In the genomic region with DNA sequence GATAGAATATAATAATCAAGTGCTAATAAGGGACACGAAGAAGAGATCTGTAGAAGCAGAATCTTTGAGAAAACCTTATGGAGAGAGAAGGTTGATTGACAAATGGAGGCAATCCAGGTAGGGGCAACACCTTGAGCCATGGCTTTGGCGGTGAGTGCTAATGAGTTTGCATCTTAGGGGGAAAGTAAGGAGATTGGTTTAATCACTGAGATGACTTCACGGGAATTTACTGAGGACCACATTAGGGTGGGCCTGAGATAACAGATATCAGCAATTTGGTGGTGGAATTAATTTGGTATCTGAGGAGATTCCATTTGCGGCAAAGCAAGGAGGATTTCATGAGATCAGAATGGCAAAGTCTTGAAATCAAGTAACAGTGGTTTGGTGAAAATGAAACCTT, we compare ENCODE assay signal across 23 cellular contexts. TPM values are rescaled to one million over a fixed set of nuclear protein-coding genes. Genes with fewer than 3 reads are reported as not detected.
DNase-seq lines count a peak whose midpoint lies in the region; ATAC-seq and TF ChIP-seq lines count a peak whose summit lies in the region.
"Had no signal": no experiment of that assay in that cellular context is flagged by ENCODE, and none has a peak within 500 bp of the region (broad histone marks: within the 10 kb centered on the region; RNA-seq: fewer than 3 reads in every experiment).

No MANE protein-coding gene starts in this region.

- no peaks in the 10 kb centered on the region for H3K9me3 Mint-ChIP-seq in T-helper 1 cell treated with Interleukin-12 subunit alpha and Interleukin-12 subunit beta and Interleukin-4 antibody, amounts not matched to agents 30 μg/mL and 1 μg/mL, for 36 hours
- H3K9me3 Mint-ChIP-seq in CD8-positive, alpha-beta T cell: no peaks in the 10 kb centered on the region
- H3K9me3 Mint-ChIP-seq in activated T-helper 2 cell treated with anti-CD3 and anti-CD28 coated beads, Interferon-gamma antibody, Interleukin-2, Interleukin-4, amounts not matched to agents 10 μg/mL and 5 μg/mL and 100 μg/mL, durations not matched to agents 14 hours and 24 hours and 36 hours: no peaks in the 10 kb centered on the region
- H3K9me3 Mint-ChIP-seq in natural killer cell treated with Interleukin-12 subunit alpha and Interleukin-12 subunit beta and Interleukin-15 and Interleukin-18, amount 100 ng/mL, for 72 hours: no peaks in the 10 kb centered on the region
- H3K9me3 Mint-ChIP-seq: central memory CD8-positive, alpha-beta T cell had no signal

- no peaks in the 10 kb centered on the region for H3K9me3 ChIP-seq in CD8-positive, alpha-beta T cell (ENCODE audit: low read length)
- H3K9me3 ChIP-seq: gastrocnemius medialis, sigmoid colon, SJCRH30, tibial nerve had no signal

- H3K4me1 ChIP-seq in CD8-positive, alpha-beta T cell (ENCODE audit: insufficient read depth, low read length): peaks cover 23% of the 10 kb centered on the region

- no peaks in the 10 kb centered on the region for H3K27me3 ChIP-seq in CD8-positive, alpha-beta T cell (ENCODE audit: insufficient read depth, low read length)
- H3K27me3 ChIP-seq: gastrocnemius medialis, sigmoid colon, SJCRH30, tibial nerve had no signal

- H3K4me3 ChIP-seq in CD8-positive, alpha-beta T cell (ENCODE audit: low read depth, low read length): no peak overlapping the region
- H3K4me3 ChIP-seq: gastrocnemius medialis, sigmoid colon, SJCRH30, tibial nerve had no signal

- no peaks in the 10 kb centered on the region for H3K36me3 ChIP-seq in CD8-positive, alpha-beta T cell (ENCODE audit: insufficient read depth, low read length)
- H3K36me3 ChIP-seq: gastrocnemius medialis, sigmoid colon, SJCRH30, tibial nerve had no signal

- no peak for TF ChIP-seq CTCF in CD8-positive, alpha-beta T cell (IDR thresholded peaks at IDR 0.05)

- POLR2A ChIA-PET in CD8-positive, alpha-beta T cell (lab: Charles Lee): no interaction called here

- peaks cover 13% of the 10 kb centered on the region for H3K27me3 Mint-ChIP-seq in T-helper 1 cell treated with Interleukin-12 subunit alpha and Interleukin-12 subunit beta and Interleukin-4 antibody, amounts not matched to agents 30 μg/mL and 1 μg/mL, for 36 hours (ENCODE audit: low read depth)
- peaks cover 5% of the 10 kb centered on the region for H3K27me3 Mint-ChIP-seq in CD8-positive, alpha-beta T cell (ENCODE audit: low read depth)
- peaks cover 7% of the 10 kb centered on the region for H3K27me3 Mint-ChIP-seq in activated T-helper 2 cell treated with anti-CD3 and anti-CD28 coated beads, Interferon-gamma antibody, Interleukin-2, Interleukin-4, amounts not matched to agents 10 μg/mL and 5 μg/mL and 100 μg/mL, durations not matched to agents 14 hours and 24 hours and 36 hours (ENCODE audit: low read depth)
- H3K27me3 Mint-ChIP-seq in natural killer cell treated with Interleukin-12 subunit alpha and Interleukin-12 subunit beta and Interleukin-15 and Interleukin-18, amount 100 ng/mL, for 72 hours: peaks cover 5 to 12% of the 10 kb centered on the region in 2 donors

- H3K27ac Mint-ChIP-seq in T-helper 1 cell treated with Interleukin-12 subunit alpha and Interleukin-12 subunit beta and Interleukin-4 antibody, amounts not matched to agents 30 μg/mL and 1 μg/mL, for 36 hours: no peak overlapping the region
- no peak overlapping the region for H3K27ac Mint-ChIP-seq in CD8-positive, alpha-beta T cell
- H3K27ac Mint-ChIP-seq in activated T-helper 2 cell treated with anti-CD3 and anti-CD28 coated beads, Interferon-gamma antibody, Interleukin-2, Interleukin-4, amounts not matched to agents 10 μg/mL and 5 μg/mL and 100 μg/mL, durations not matched to agents 14 hours and 24 hours and 36 hours: peak overlapping the region; percentile 24
- peak overlapping the region in 1 of 2 donors; percentile 6 for H3K27ac Mint-ChIP-seq in natural killer cell treated with Interleukin-12 subunit alpha and Interleukin-12 subunit beta and Interleukin-15 and Interleukin-18, amount 100 ng/mL, for 72 hours

- H3K27ac ChIP-seq in CD8-positive, alpha-beta T cell (ENCODE audit: low read depth, low read length): no peak overlapping the region
- H3K27ac ChIP-seq: gastrocnemius medialis, sigmoid colon, SJCRH30, tibial nerve had no signal

- H3K4me3 Mint-ChIP-seq in T-helper 1 cell treated with Interleukin-12 subunit alpha and Interleukin-12 subunit beta and Interleukin-4 antibody, amounts not matched to agents 30 μg/mL and 1 μg/mL, for 36 hours: peak overlapping the region; percentile 49
- peak overlapping the region; percentile 2 for H3K4me3 Mint-ChIP-seq in CD8-positive, alpha-beta T cell
- peak overlapping the region; percentile 59 for H3K4me3 Mint-ChIP-seq in activated T-helper 2 cell treated with anti-CD3 and anti-CD28 coated beads, Interferon-gamma antibody, Interleukin-2, Interleukin-4, amounts not matched to agents 10 μg/mL and 5 μg/mL and 100 μg/mL, durations not matched to agents 14 hours and 24 hours and 36 hours (ENCODE audit: low read depth)
- H3K4me3 Mint-ChIP-seq in natural killer cell treated with Interleukin-12 subunit alpha and Interleukin-12 subunit beta and Interleukin-15 and Interleukin-18, amount 100 ng/mL, for 72 hours: peak overlapping the region; percentile 53
- H3K4me3 Mint-ChIP-seq: central memory CD8-positive, alpha-beta T cell had no signal

- no peak for DNase-seq in T-helper 1 cell
- DNase-seq in CD8-positive, alpha-beta T cell: no peak
- DNase-seq in activated T-helper 2 cell treated with anti-CD3 and anti-CD28 coated beads, Interferon-gamma antibody, Interleukin-2, Interleukin-4, amounts not matched to agents 10 μg/mL and 5 μg/mL and 100 μg/mL, durations not matched to agents 14 hours and 24 hours and 36 hours (ENCODE audit: low spot score): no peak
- DNase-seq in natural killer cell treated with Interleukin-12 subunit alpha and Interleukin-12 subunit beta and Interleukin-15 and Interleukin-18, amount 100 ng/mL, for 72 hours (ENCODE audit: low spot score): no peak
- no peak for DNase-seq in NCI-H1105 (lab: John Stamatoyannopoulos, UW)
- no peak for DNase-seq in stimulated activated CD8-positive, alpha-beta memory T cell treated with anti-CD3 and anti-CD28 coated beads, Interleukin-4, amount 100 ng/mL, for 48 hours
- DNase-seq in GM03348 (ENCODE audit: low spot score): no peak
- DNase-seq: AML-193, gastrocnemius medialis, NCI-H1105 treated with DMSO at 0.1 percent for 48 hours, posterior cingulate gyrus, sigmoid colon, SJCRH30 had no signal

- CTCF ChIA-PET in CD8-positive, alpha-beta T cell (lab: Charles Lee): interaction anchor here (0.6 kb wide), 1 partner anchor 364 kb away, joined by 3 read pairs; no protein-coding TSS in a partner anchor

- peaks cover 21% of the 10 kb centered on the region for H3K4me1 Mint-ChIP-seq in T-helper 1 cell treated with Interleukin-12 subunit alpha and Interleukin-12 subunit beta and Interleukin-4 antibody, amounts not matched to agents 30 μg/mL and 1 μg/mL, for 36 hours (ENCODE audit: low read depth)
- peaks cover 32% of the 10 kb centered on the region for H3K4me1 Mint-ChIP-seq in CD8-positive, alpha-beta T cell (ENCODE audit: low read depth)
- peaks cover 24% of the 10 kb centered on the region for H3K4me1 Mint-ChIP-seq in activated T-helper 2 cell treated with anti-CD3 and anti-CD28 coated beads, Interferon-gamma antibody, Interleukin-2, Interleukin-4, amounts not matched to agents 10 μg/mL and 5 μg/mL and 100 μg/mL, durations not matched to agents 14 hours and 24 hours and 36 hours (ENCODE audit: low read depth)
- peaks cover 16 to 21% of the 10 kb centered on the region in 2 donors for H3K4me1 Mint-ChIP-seq in natural killer cell treated with Interleukin-12 subunit alpha and Interleukin-12 subunit beta and Interleukin-15 and Interleukin-18, amount 100 ng/mL, for 72 hours (ENCODE audit: low read depth in 2 of 2)

- intact Hi-C loops in CD8-positive, alpha-beta T cell (cut with DNase I, micrococcal nuclease): loop anchor here in 1 of 2 experiments (1.0 kb wide), 1 partner anchor 117 kb away; no protein-coding TSS in a partner anchor
- intact Hi-C loops in activated T-helper 2 cell treated with anti-CD3 and anti-CD28 coated beads, Interferon-gamma antibody, Interleukin-2, Interleukin-4, amounts not matched to agents 10 μg/mL and 5 μg/mL and 100 μg/mL, durations not matched to agents 14 hours and 24 hours and 36 hours (cut with micrococcal nuclease): no loop called here

- no peak for ATAC-seq in CD8-positive, alpha-beta T cell
- no peak for ATAC-seq in natural killer cell treated with Interleukin-12 subunit alpha and Interleukin-12 subunit beta and Interleukin-15 and Interleukin-18, amount 100 ng/mL, for 72 hours
- ATAC-seq: gastrocnemius medialis, Panc1 had no signal

- H3K36me3 Mint-ChIP-seq in T-helper 1 cell treated with Interleukin-12 subunit alpha and Interleukin-12 subunit beta and Interleukin-4 antibody, amounts not matched to agents 30 μg/mL and 1 μg/mL, for 36 hours (ENCODE audit: low read depth): peaks cover 2% of the 10 kb centered on the region
- peaks cover 10% of the 10 kb centered on the region for H3K36me3 Mint-ChIP-seq in CD8-positive, alpha-beta T cell
- H3K36me3 Mint-ChIP-seq in activated T-helper 2 cell treated with anti-CD3 and anti-CD28 coated beads, Interferon-gamma antibody, Interleukin-2, Interleukin-4, amounts not matched to agents 10 μg/mL and 5 μg/mL and 100 μg/mL, durations not matched to agents 14 hours and 24 hours and 36 hours (ENCODE audit: low read depth): peaks cover 32% of the 10 kb centered on the region
- peaks cover 10% of the 10 kb centered on the region for H3K36me3 Mint-ChIP-seq in natural killer cell treated with Interleukin-12 subunit alpha and Interleukin-12 subunit beta and Interleukin-15 and Interleukin-18, amount 100 ng/mL, for 72 hours

RNA-seq across cellular contexts. Expression of gene LARP4, which starts 1.8 kb away (rescaled TPM):
- 10 to 100 TPM; 20.1 to 22.3 TPM for total RNA-seq in CD8-positive, alpha-beta T cell
- total RNA-seq in activated T-helper 2 cell treated with anti-CD3 and anti-CD28 coated beads, Interferon-gamma antibody, Interleukin-2, Interleukin-4, amounts not matched to agents 10 μg/mL and 5 μg/mL and 100 μg/mL, durations not matched to agents 14 hours and 24 hours and 36 hours: 99.4 and 102 TPM in 2 replicates
- 10 to 100 TPM; 68.5 to 79.0 TPM for total RNA-seq in natural killer cell treated with Interleukin-12 subunit alpha and Interleukin-12 subunit beta and Interleukin-15 and Interleukin-18, amount 100 ng/mL, for 72 hours

RNA-seq across cellular contexts. Expression of gene FAM186A, which starts 2.5 kb away (rescaled TPM):
- not detected for total RNA-seq in CD8-positive, alpha-beta T cell
- 0.02 TPM in 1 of 2 replicates, not detected in the other for total RNA-seq in activated T-helper 2 cell treated with anti-CD3 and anti-CD28 coated beads, Interferon-gamma antibody, Interleukin-2, Interleukin-4, amounts not matched to agents 10 μg/mL and 5 μg/mL and 100 μg/mL, durations not matched to agents 14 hours and 24 hours and 36 hours
- total RNA-seq in natural killer cell treated with Interleukin-12 subunit alpha and Interleukin-12 subunit beta and Interleukin-15 and Interleukin-18, amount 100 ng/mL, for 72 hours: not detected
- total RNA-seq: aorta; gastrocnemius medialis; kidney epithelial cell; lung microvascular endothelial cell; myocyte; NCI-H460; sigmoid colon; T-helper 2 cell treated with Interferon-gamma antibody and Interleukin-4, amounts not matched to agents 100 ng/mL and 5 ng/mL, for 36 hours; tibial nerve had no signal

Comparison
In these comparisons a context has a peak if more than half of its experiments do, and no peak if none do; other contexts are left out.
1. H3K4me3 Mint-ChIP-seq: peak in every context shown above with its lines; median percentile 59 in activated T-helper 2 cell treated with anti-CD3 and anti-CD28 coated beads, Interferon-gamma antibody, Interleukin-2, Interleukin-4, amounts not matched to agents 10 μg/mL and 5 μg/mL and 100 μg/mL, durations not matched to agents 14 hours and 24 hours and 36 hours; 53 in natural killer cell treated with Interleukin-12 subunit alpha and Interleukin-12 subunit beta and Interleukin-15 and Interleukin-18, amount 100 ng/mL, for 72 hours; 49 in T-helper 1 cell treated with Interleukin-12 subunit alpha and Interleukin-12 subunit beta and Interleukin-4 antibody, amounts not matched to agents 30 μg/mL and 1 μg/mL, for 36 hours; 2 in CD8-positive, alpha-beta T cell.